In genomic region chr22:40572976-40573375, GRCh38 we compare ENCODE assay signal across 1 cellular context.
TF ChIP-seq lines count a peak whose summit lies in the region.

No MANE protein-coding gene starts in this region.

TF ChIP-seq in WTC11, 78 proteins besides CTCF, POLR2A, EP300 and RAD21 (continued from another document):
- TF ChIP-seq ARID4B (CRISPR knock-in tag; IDR thresholded peaks at IDR 0.05; ENCODE audit: borderline replicate concordance) = no peak
- no peak for TF ChIP-seq ZNF532 (CRISPR knock-in tag; IDR thresholded peaks at IDR 0.05; ENCODE audit: borderline replicate concordance)
- no peak for TF ChIP-seq ELF4 (CRISPR knock-in tag; IDR thresholded peaks at IDR 0.05; ENCODE audit: low read depth)
- TF ChIP-seq ZNF263 (CRISPR knock-in tag; IDR thresholded peaks at IDR 0.05; ENCODE audit: low read depth) = no peak
- no peak for TF ChIP-seq E2F4 (CRISPR knock-in tag; IDR thresholded peaks at IDR 0.05; ENCODE audit: borderline replicate concordance, low read depth)
- TF ChIP-seq ZNF416 (CRISPR knock-in tag; IDR thresholded peaks at IDR 0.05) = no peak
- TF ChIP-seq CBFB (CRISPR knock-in tag; IDR thresholded peaks at IDR 0.05; ENCODE audit: low read depth) = no peak
- TF ChIP-seq ATF1 (CRISPR knock-in tag; IDR thresholded peaks at IDR 0.05) = no peak
- no peak for TF ChIP-seq ZNF425 (CRISPR knock-in tag; conservative IDR thresholded peaks at IDR 0.05)
- TF ChIP-seq ZNF396 (CRISPR knock-in tag; IDR thresholded peaks at IDR 0.05; ENCODE audit: borderline replicate concordance) = no peak
- no peak for TF ChIP-seq CREB1 (CRISPR knock-in tag; IDR thresholded peaks at IDR 0.05)
- no peak for TF ChIP-seq CDX4 (CRISPR knock-in tag; IDR thresholded peaks at IDR 0.05; ENCODE audit: borderline replicate concordance)
- TF ChIP-seq AFF4 (CRISPR knock-in tag; IDR thresholded peaks at IDR 0.05; ENCODE audit: borderline replicate concordance) = no peak
- TF ChIP-seq USF2 (CRISPR knock-in tag; IDR thresholded peaks at IDR 0.05) = no peak
- no peak for TF ChIP-seq SOX15 (CRISPR knock-in tag; IDR thresholded peaks at IDR 0.05)
